21 cellular contexts compared by ENCODE assay signal in genomic region chr6:56744528-56744927, GRCh38.
A peak's percentile ranks its signal among the peaks of the same experiment; 100 is the strongest.
DNase-seq lines count a peak whose midpoint lies in the region; ATAC-seq and TF ChIP-seq lines count a peak whose summit lies in the region.
"Had no signal": no experiment of that assay in that cellular context is flagged by ENCODE, and none has a peak within 500 bp of the region (broad histone marks: within the 10 kb centered on the region; RNA-seq: fewer than 3 reads in every experiment).

No MANE protein-coding gene starts in this region.

- peaks cover 59% of the 10 kb centered on the region for H3K4me1 ChIP-seq in foreskin keratinocyte

- H3K4me3 Mint-ChIP-seq in progenitor cell of endocrine pancreas (ENCODE audit: low read depth) = no peak overlapping the region
- H3K4me3 Mint-ChIP-seq: activated CD4-positive, alpha-beta memory T cell treated with anti-CD3 and anti-CD28 coated beads, Interleukin-2, amount 10 ng/mL, durations not matched to agents 7 days and 5 days; activated naive CD4-positive, alpha-beta T cell treated with anti-CD3 and anti-CD28 coated beads for 36 hours; CD8-positive, alpha-beta T cell had no signal

- H3K27me3 Mint-ChIP-seq in progenitor cell of endocrine pancreas = no peaks in the 10 kb centered on the region

- H3K4me1 Mint-ChIP-seq in progenitor cell of endocrine pancreas (ENCODE audit: low read depth) = peaks cover 41% of the 10 kb centered on the region
- H3K4me1 Mint-ChIP-seq: activated CD4-positive, alpha-beta memory T cell treated with anti-CD3 and anti-CD28 coated beads, Interleukin-2, amount 10 ng/mL, durations not matched to agents 7 days and 5 days had no signal

- H3K27me3 ChIP-seq in foreskin keratinocyte = no peaks in the 10 kb centered on the region
- H3K27me3 ChIP-seq: esophagus squamous epithelium, left lung, spleen had no signal

- no peaks in the 10 kb centered on the region for H3K36me3 Mint-ChIP-seq in progenitor cell of endocrine pancreas (ENCODE audit: insufficient read depth)
- H3K36me3 Mint-ChIP-seq: CD8-positive, alpha-beta T cell had no signal

- H3K27ac Mint-ChIP-seq in progenitor cell of endocrine pancreas = peak overlapping the region; percentile 30
- H3K27ac Mint-ChIP-seq: activated CD4-positive, alpha-beta memory T cell treated with anti-CD3 and anti-CD28 coated beads, Interleukin-2, amount 10 ng/mL, durations not matched to agents 7 days and 5 days; activated naive CD4-positive, alpha-beta T cell treated with anti-CD3 and anti-CD28 coated beads for 36 hours; CD8-positive, alpha-beta T cell had no signal

- peak overlapping the region; percentile 48 for H3K27ac ChIP-seq in foreskin keratinocyte
- H3K27ac ChIP-seq: esophagus squamous epithelium, left lung, spleen had no signal

- H3K9me3 Mint-ChIP-seq in progenitor cell of endocrine pancreas (ENCODE audit: low read depth) = no peaks in the 10 kb centered on the region
- H3K9me3 Mint-ChIP-seq: activated CD4-positive, alpha-beta memory T cell treated with anti-CD3 and anti-CD28 coated beads, Interleukin-2, amount 10 ng/mL, durations not matched to agents 7 days and 5 days; activated naive CD4-positive, alpha-beta T cell treated with anti-CD3 and anti-CD28 coated beads for 36 hours; CD8-positive, alpha-beta T cell had no signal

- ATAC-seq in GM18517 (IDR thresholded peaks at IDR 0.05; ENCODE audit: unreplicated experiment) = peak; percentile 42
- ATAC-seq in HG03354 (IDR thresholded peaks at IDR 0.05; ENCODE audit: poor library complexity, severe bottlenecking, unreplicated experiment) = peak; percentile 30
- ATAC-seq in foreskin keratinocyte = peak; percentile 14
- ATAC-seq in HG03135 (IDR thresholded peaks at IDR 0.05; ENCODE audit: unreplicated experiment) = no peak
- ATAC-seq in GM21576 (IDR thresholded peaks at IDR 0.05; ENCODE audit: unreplicated experiment) = no peak
- ATAC-seq: CD8-positive, alpha-beta T cell; left lung had no signal

- TF ChIP-seq CTCF in foreskin keratinocyte (conservative IDR thresholded peaks at IDR 0.05) (no peak), progenitor cell of endocrine pancreas (IDR thresholded peaks at IDR 0.05; ENCODE audit: unreplicated experiment) (no peak)

- DNase-seq in foreskin keratinocyte = no peak
- DNase-seq in progenitor cell of endocrine pancreas (ENCODE audit: low spot score, unreplicated experiment) = no peak
- no peak for DNase-seq in stimulated activated naive CD4-positive, alpha-beta T cell treated with Interleukin-2 at 50 U/mL for 16 hours (lab: John Stamatoyannopoulos, UW)
- DNase-seq: activated CD4-positive, alpha-beta memory T cell treated with anti-CD3 and anti-CD28 coated beads, Interleukin-2, amount 10 ng/mL, durations not matched to agents 7 days and 5 days; activated naive CD4-positive, alpha-beta T cell treated with anti-CD3 and anti-CD28 coated beads for 36 hours; activated T-cell treated with anti-CD3 and anti-CD28 coated beads, Interleukin-2, amount 50 U/mL, for 1 hour; anterior cingulate cortex; CD8-positive, alpha-beta T cell; cerebellar nuclear complex; DMS79 treated with DMSO at 0.1 percent for 48 hours; effector CD8-positive, alpha-beta T cell; esophagus squamous epithelium; left lung; NCI-H1436; NCI-H2171 treated with DMSO at 0.1 percent for 48 hours; spleen; T-helper 2 cell had no signal

Comparison
In these comparisons a context has a peak if more than half of its experiments do, and no peak if none do; other contexts are left out.
1. ATAC-seq: peak in GM18517 (single experiment), HG03354 (single experiment) and foreskin keratinocyte (single experiment); none in HG03135 (single experiment) and GM21576 (single experiment).